Comparison of ENCODE assay signal across 1 cellular context in genomic region chr2:100291152-100291970, GRCh38.
A peak's percentile ranks its signal among the peaks of the same experiment; 100 is the strongest.
TF ChIP-seq lines count a peak whose summit lies in the region.

No MANE protein-coding gene starts in this region.

TF ChIP-seq in K562, 482 proteins besides CTCF, POLR2A, EP300 and RAD21 (continued from another document and continues in another):
- TF ChIP-seq CREM (IDR thresholded peaks at IDR 0.05; ENCODE audit: low read depth) (peak; percentile 96), TRIM24 (IDR thresholded peaks at IDR 0.05) (peak; percentile 83 to 85), KDM4B (IDR thresholded peaks at IDR 0.05; ENCODE audit: borderline replicate concordance in 2 of 2, low read depth in 1 of 2) (0 out of 4 replicates have a peak, but pooled peaks of 1 of the 2 experiments have one; percentile 41), MBD1 (CRISPR knock-in tag; IDR thresholded peaks at IDR 0.05) (no peak), AFF1 (IDR thresholded peaks at IDR 0.05; ENCODE audit: low read depth in 1 of 2, partially characterized antibody in 2 of 2) (peak in 1 of 2 experiments; percentile 22), NCOR1 (IDR thresholded peaks at IDR 0.05) (peak; percentile 85), CHD2 (IDR thresholded peaks at IDR 0.05; ENCODE audit: low read depth, low read length) (no peak), MEF2D (tag; conservative IDR thresholded peaks at IDR 0.05; ENCODE audit: low read depth) (peak; percentile 53; the same call in 1 of the 2 replicates), TCF15 (CRISPR knock-in tag; IDR thresholded peaks at IDR 0.05) (no peak), TCF3 (CRISPR knock-in tag; IDR thresholded peaks at IDR 0.05) (peak; percentile 79), MED1 (CRISPR knock-in tag; IDR thresholded peaks at IDR 0.05; ENCODE audit: borderline replicate concordance) (no peak), BHLHE40 (IDR thresholded peaks at IDR 0.05; ENCODE audit: low read length) (peak; percentile 83), HIVEP1 (CRISPR knock-in tag; IDR thresholded peaks at IDR 0.05) (no peak), RAD51 (IDR thresholded peaks at IDR 0.05; ENCODE audit: borderline replicate concordance, low read depth) (0 out of 2 replicates have a peak, but pooled peaks have one; percentile 22), CC2D1A (IDR thresholded peaks at IDR 0.05) (no peak), NONO (IDR thresholded peaks at IDR 0.05; ENCODE audit: low read depth in 2 of 2, low read length in 1 of 2) (peak in 1 of 2 experiments; percentile 64; a peak in 1 of 4 replicates), ZNF408 (CRISPR knock-in tag; IDR thresholded peaks at IDR 0.05; ENCODE audit: low read depth) (no peak), MECOM (CRISPR knock-in tag; IDR thresholded peaks at IDR 0.05) (no peak), KLF13 (tag; IDR thresholded peaks at IDR 0.05; ENCODE audit: borderline replicate concordance, low read depth) (no peak), KAT8 (IDR thresholded peaks at IDR 0.05; ENCODE audit: low read depth) (no peak), SMAD1 (IDR thresholded peaks at IDR 0.05; ENCODE audit: low read depth, low read length, partially characterized antibody) (no peak), ZNF507 (tag; conservative IDR thresholded peaks at IDR 0.05) (no peak), RFX5 (IDR thresholded peaks at IDR 0.05; ENCODE audit: low read depth, low read length) (no peak), ZBTB43 (CRISPR knock-in tag; IDR thresholded peaks at IDR 0.05) (no peak), CXXC5 (CRISPR knock-in tag; IDR thresholded peaks at IDR 0.05) (peak; percentile 70), FOXK1 (CRISPR knock-in tag; IDR thresholded peaks at IDR 0.05; ENCODE audit: borderline replicate concordance) (no peak), MXD1 (CRISPR knock-in tag; IDR thresholded peaks at IDR 0.05; ENCODE audit: borderline replicate concordance, poor library complexity, severe bottlenecking) (no peak), HNRNPK (IDR thresholded peaks at IDR 0.05; ENCODE audit: low read depth, low read length, poor library complexity, severe bottlenecking) (no peak), IRF1 (CRISPR knock-in tag; IDR thresholded peaks at IDR 0.05; ENCODE audit: borderline replicate concordance) (no peak), GATAD2A (IDR thresholded peaks at IDR 0.05) (peak; percentile 64; the same call in 1 of the 2 replicates), ZNF316 (IDR thresholded peaks at IDR 0.05) (peak; percentile 85), SRSF9 (IDR thresholded peaks at IDR 0.05; ENCODE audit: borderline replicate concordance, low read depth, low read length) (no peak), FOXA1 (IDR thresholded peaks at IDR 0.05; ENCODE audit: borderline replicate concordance) (no peak), E2F8 (IDR thresholded peaks at IDR 0.05; ENCODE audit: low read depth, partially characterized antibody) (no peak), POLR2H (tag; IDR thresholded peaks at IDR 0.05; ENCODE audit: low read depth) (no peak), FOXK2 (conservative IDR thresholded peaks at IDR 0.05 in 1 of 2, IDR thresholded peaks at IDR 0.05 in 1 of 2; ENCODE audit: low read depth in 2 of 2) (no peak), CBFA2T3 (IDR thresholded peaks at IDR 0.05) (peak; percentile 92), CEBPB (tag; IDR thresholded peaks at IDR 0.05) (peak; percentile 96)
- TF ChIP-seq, protein P1, sequence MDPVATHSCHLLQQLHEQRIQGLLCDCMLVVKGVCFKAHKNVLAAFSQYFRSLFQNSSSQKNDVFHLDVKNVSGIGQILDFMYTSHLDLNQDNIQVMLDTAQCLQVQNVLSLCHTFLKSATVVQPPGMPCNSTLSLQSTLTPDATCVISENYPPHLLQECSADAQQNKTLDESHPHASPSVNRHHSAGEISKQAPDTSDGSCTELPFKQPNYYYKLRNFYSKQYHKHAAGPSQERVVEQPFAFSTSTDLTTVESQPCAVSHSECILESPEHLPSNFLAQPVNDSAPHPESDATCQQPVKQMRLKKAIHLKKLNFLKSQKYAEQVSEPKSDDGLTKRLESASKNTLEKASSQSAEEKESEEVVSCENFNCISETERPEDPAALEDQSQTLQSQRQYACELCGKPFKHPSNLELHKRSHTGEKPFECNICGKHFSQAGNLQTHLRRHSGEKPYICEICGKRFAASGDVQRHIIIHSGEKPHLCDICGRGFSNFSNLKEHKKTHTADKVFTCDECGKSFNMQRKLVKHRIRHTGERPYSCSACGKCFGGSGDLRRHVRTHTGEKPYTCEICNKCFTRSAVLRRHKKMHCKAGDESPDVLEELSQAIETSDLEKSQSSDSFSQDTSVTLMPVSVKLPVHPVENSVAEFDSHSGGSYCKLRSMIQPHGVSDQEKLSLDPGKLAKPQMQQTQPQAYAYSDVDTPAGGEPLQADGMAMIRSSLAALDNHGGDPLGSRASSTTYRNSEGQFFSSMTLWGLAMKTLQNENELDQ (CRISPR knock-in tag; IDR thresholded peaks at IDR 0.05; ENCODE audit: borderline replicate concordance), result no peak
- TF ChIP-seq, protein P2, sequence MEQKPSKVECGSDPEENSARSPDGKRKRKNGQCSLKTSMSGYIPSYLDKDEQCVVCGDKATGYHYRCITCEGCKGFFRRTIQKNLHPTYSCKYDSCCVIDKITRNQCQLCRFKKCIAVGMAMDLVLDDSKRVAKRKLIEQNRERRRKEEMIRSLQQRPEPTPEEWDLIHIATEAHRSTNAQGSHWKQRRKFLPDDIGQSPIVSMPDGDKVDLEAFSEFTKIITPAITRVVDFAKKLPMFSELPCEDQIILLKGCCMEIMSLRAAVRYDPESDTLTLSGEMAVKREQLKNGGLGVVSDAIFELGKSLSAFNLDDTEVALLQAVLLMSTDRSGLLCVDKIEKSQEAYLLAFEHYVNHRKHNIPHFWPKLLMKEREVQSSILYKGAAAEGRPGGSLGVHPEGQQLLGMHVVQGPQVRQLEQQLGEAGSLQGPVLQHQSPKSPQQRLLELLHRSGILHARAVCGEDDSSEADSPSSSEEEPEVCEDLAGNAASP (IDR thresholded peaks at IDR 0.05), result no peak
- TF ChIP-seq, protein P3, sequence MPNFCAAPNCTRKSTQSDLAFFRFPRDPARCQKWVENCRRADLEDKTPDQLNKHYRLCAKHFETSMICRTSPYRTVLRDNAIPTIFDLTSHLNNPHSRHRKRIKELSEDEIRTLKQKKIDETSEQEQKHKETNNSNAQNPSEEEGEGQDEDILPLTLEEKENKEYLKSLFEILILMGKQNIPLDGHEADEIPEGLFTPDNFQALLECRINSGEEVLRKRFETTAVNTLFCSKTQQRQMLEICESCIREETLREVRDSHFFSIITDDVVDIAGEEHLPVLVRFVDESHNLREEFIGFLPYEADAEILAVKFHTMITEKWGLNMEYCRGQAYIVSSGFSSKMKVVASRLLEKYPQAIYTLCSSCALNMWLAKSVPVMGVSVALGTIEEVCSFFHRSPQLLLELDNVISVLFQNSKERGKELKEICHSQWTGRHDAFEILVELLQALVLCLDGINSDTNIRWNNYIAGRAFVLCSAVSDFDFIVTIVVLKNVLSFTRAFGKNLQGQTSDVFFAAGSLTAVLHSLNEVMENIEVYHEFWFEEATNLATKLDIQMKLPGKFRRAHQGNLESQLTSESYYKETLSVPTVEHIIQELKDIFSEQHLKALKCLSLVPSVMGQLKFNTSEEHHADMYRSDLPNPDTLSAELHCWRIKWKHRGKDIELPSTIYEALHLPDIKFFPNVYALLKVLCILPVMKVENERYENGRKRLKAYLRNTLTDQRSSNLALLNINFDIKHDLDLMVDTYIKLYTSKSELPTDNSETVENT (CRISPR knock-in tag; IDR thresholded peaks at IDR 0.05), result no peak; the same call in 1 of the 2 replicates
- TF ChIP-seq, protein P4, sequence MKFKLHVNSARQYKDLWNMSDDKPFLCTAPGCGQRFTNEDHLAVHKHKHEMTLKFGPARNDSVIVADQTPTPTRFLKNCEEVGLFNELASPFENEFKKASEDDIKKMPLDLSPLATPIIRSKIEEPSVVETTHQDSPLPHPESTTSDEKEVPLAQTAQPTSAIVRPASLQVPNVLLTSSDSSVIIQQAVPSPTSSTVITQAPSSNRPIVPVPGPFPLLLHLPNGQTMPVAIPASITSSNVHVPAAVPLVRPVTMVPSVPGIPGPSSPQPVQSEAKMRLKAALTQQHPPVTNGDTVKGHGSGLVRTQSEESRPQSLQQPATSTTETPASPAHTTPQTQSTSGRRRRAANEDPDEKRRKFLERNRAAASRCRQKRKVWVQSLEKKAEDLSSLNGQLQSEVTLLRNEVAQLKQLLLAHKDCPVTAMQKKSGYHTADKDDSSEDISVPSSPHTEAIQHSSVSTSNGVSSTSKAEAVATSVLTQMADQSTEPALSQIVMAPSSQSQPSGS (CRISPR knock-in tag; IDR thresholded peaks at IDR 0.05), result no peak
